7 cellular contexts compared by ENCODE assay signal in genomic region chr7:100555153-100555552, GRCh38. TPM values are rescaled to one million over a fixed set of nuclear protein-coding genes. Genes with fewer than 3 reads are reported as not detected.
DNase-seq lines count a peak whose midpoint lies in the region; ATAC-seq and TF ChIP-seq lines count a peak whose summit lies in the region.
"Not testable (repeated sequence)": the region's sequence is repeated elsewhere in the genome, so short reads cannot be mapped to it uniquely, and the experiment has no call there.
"Had no signal": no experiment of that assay in that cellular context is flagged by ENCODE, and none has a peak within 500 bp of the region (broad histone marks: within the 10 kb centered on the region; RNA-seq: fewer than 3 reads in every experiment).

No MANE protein-coding gene starts in this region.

- not testable (repeated sequence) for H3K4me2 ChIP-seq in osteoblast (ENCODE audit: insufficient read depth, low read length)

- H3K4me1 ChIP-seq in CD4-positive, alpha-beta memory T cell (ENCODE audit: insufficient read depth, low read length) = peaks cover 19% of the 10 kb centered on the region
- H3K4me1 ChIP-seq in osteoblast (ENCODE audit: insufficient read depth, low read length) = peaks cover 12% of the 10 kb centered on the region

- H3K36me3 Mint-ChIP-seq in CD4-positive, alpha-beta memory T cell = peaks cover 38 to 62% of the 10 kb centered on the region in 2 donors
- H3K36me3 Mint-ChIP-seq in T-helper 17 cell (ENCODE audit: low read depth) = not testable (repeated sequence)
- peaks cover 92% of the 10 kb centered on the region for H3K36me3 Mint-ChIP-seq in activated T-cell treated with anti-CD3 and anti-CD28 coated beads, Interleukin-2, amount 50 U/mL, for 24 hours (ENCODE audit: low read depth)
- peaks cover 22% of the 10 kb centered on the region for H3K36me3 Mint-ChIP-seq in activated naive CD8-positive, alpha-beta T cell treated with anti-CD3 and anti-CD28 coated beads for 36 hours

- peaks cover 44% of the 10 kb centered on the region for H3K36me3 ChIP-seq in CD4-positive, alpha-beta memory T cell (ENCODE audit: insufficient read depth, low read length)
- H3K36me3 ChIP-seq in osteoblast (ENCODE audit: insufficient read depth, low read length) = peaks cover 16% of the 10 kb centered on the region

- peaks cover 13 to 32% (median 19%) of the 10 kb centered on the region in 4 donors for H3K4me1 Mint-ChIP-seq in CD4-positive, alpha-beta memory T cell
- H3K4me1 Mint-ChIP-seq in T-helper 17 cell = peaks cover 15% of the 10 kb centered on the region
- peaks cover 31% of the 10 kb centered on the region for H3K4me1 Mint-ChIP-seq in activated T-cell treated with anti-CD3 and anti-CD28 coated beads, Interleukin-2, amount 50 U/mL, for 24 hours (ENCODE audit: low read depth)
- H3K4me1 Mint-ChIP-seq in activated naive CD8-positive, alpha-beta T cell treated with anti-CD3 and anti-CD28 coated beads for 36 hours = peaks cover 16% of the 10 kb centered on the region

- not testable (repeated sequence) for H3K9me3 Mint-ChIP-seq in CD4-positive, alpha-beta memory T cell; activated T-cell treated with anti-CD3 and anti-CD28 coated beads, Interleukin-2, amount 50 U/mL, for 24 hours; activated naive CD8-positive, alpha-beta T cell treated with anti-CD3 and anti-CD28 coated beads for 36 hours

- intact Hi-C loops in CD4-positive, alpha-beta memory T cell (cut with micrococcal nuclease) = not testable (repeated sequence)

- H3K27me3 ChIP-seq in CD4-positive, alpha-beta memory T cell (ENCODE audit: insufficient read depth, low read length); osteoblast (ENCODE audit: insufficient read depth, low read length): not testable (repeated sequence)

- not testable (repeated sequence) for H3K9me3 ChIP-seq in CD4-positive, alpha-beta memory T cell (ENCODE audit: control insufficient read depth in 1 of 2, low read length in 2 of 2); T-helper 17 cell (ENCODE audit: control insufficient read depth, low read length, poor library complexity, severe bottlenecking); osteoblast (ENCODE audit: low read depth, low read length)

- CTCF ChIA-PET in CD4-positive, alpha-beta memory T cell (lab: Charles Lee; ENCODE audit: partially characterized antibody) = interaction anchor here (0.6 to 13.2 kb wide), 12 partner anchors 10 to 151 kb away, joined by 3 to 254 read pairs (median 4); partner anchors contain the start of genes AGFG2 and POP7

- not testable (repeated sequence) for H3K4me3 ChIP-seq in CD4-positive, alpha-beta memory T cell (ENCODE audit: low read length in 2 of 2); osteoblast (ENCODE audit: insufficient read depth, low read length)

- H3K27ac Mint-ChIP-seq in CD4-positive, alpha-beta memory T cell = peak overlapping the region in 4 of 7 donors; percentile 37 to 82 (median 52)
- H3K27ac Mint-ChIP-seq in T-helper 17 cell = peak overlapping the region; percentile 68
- H3K27ac Mint-ChIP-seq in activated T-cell treated with anti-CD3 and anti-CD28 coated beads, Interleukin-2, amount 50 U/mL, for 24 hours = peak overlapping the region; percentile 89
- H3K27ac Mint-ChIP-seq in activated naive CD8-positive, alpha-beta T cell treated with anti-CD3 and anti-CD28 coated beads for 36 hours = peak overlapping the region; percentile 72

- not testable (repeated sequence) for H3K27ac ChIP-seq in CD4-positive, alpha-beta memory T cell (ENCODE audit: low read depth, low read length); osteoblast (ENCODE audit: low read depth, low read length)
- peak overlapping the region; percentile 24 for H3K27ac ChIP-seq in epithelial cell of prostate

- not testable (repeated sequence) for H2AFZ ChIP-seq in osteoblast (ENCODE audit: low read length)

- not testable (repeated sequence) for ATAC-seq in T-helper 17 cell

- H4K20me1 ChIP-seq in osteoblast (ENCODE audit: insufficient read depth, low read length) = not testable (repeated sequence)

- POLR2A ChIA-PET in CD4-positive, alpha-beta memory T cell (lab: Charles Lee; ENCODE audit: partially characterized antibody) = interaction anchor here (0.8 to 2.9 kb wide), 8 partner anchors 12 to 139 kb away, joined by 3 to 17 read pairs (median 4); partner anchors contain the start of genes AGFG2, FBXO24, GIGYF1 and LRCH4

- not testable (repeated sequence) for TF ChIP-seq CTCF in osteoblast (IDR thresholded peaks at IDR 0.05; ENCODE audit: extremely low read depth, low read depth, low read length)

- H3K4me3 Mint-ChIP-seq in CD4-positive, alpha-beta memory T cell; T-helper 17 cell; activated T-cell treated with anti-CD3 and anti-CD28 coated beads, Interleukin-2, amount 50 U/mL, for 24 hours; activated naive CD8-positive, alpha-beta T cell treated with anti-CD3 and anti-CD28 coated beads for 36 hours: not testable (repeated sequence)

- H3K27me3 Mint-ChIP-seq in CD4-positive, alpha-beta memory T cell; T-helper 17 cell; activated T-cell treated with anti-CD3 and anti-CD28 coated beads, Interleukin-2, amount 50 U/mL, for 24 hours; activated naive CD8-positive, alpha-beta T cell treated with anti-CD3 and anti-CD28 coated beads for 36 hours: not testable (repeated sequence)

- not testable (repeated sequence) for DNase-seq in CD4-positive, alpha-beta memory T cell; T-helper 17 cell; activated T-cell treated with anti-CD3 and anti-CD28 coated beads, Interleukin-2, amount 50 U/mL, for 24 hours; activated naive CD8-positive, alpha-beta T cell treated with anti-CD3 and anti-CD28 coated beads for 36 hours; epithelial cell of prostate (ENCODE audit: low read depth, low spot score)
- peak; percentile 8 for DNase-seq in osteoblast (ENCODE audit: insufficient read length, low spot score, missing footprints)

- H3K79me2 ChIP-seq in osteoblast (ENCODE audit: insufficient read depth, low read length) = not testable (repeated sequence)

RNA-seq across cellular contexts. Expression of gene AGFG2, which starts 16.1 kb away (rescaled TPM):
- 10 to 100 TPM; 56.6 to 58.3 TPM for total RNA-seq in CD4-positive, alpha-beta memory T cell
- 10 to 100 TPM; 19.7 to 35.6 TPM for polyA plus RNA-seq in CD4-positive, alpha-beta memory T cell
- total RNA-seq in T-helper 17 cell (10 to 100 TPM; 33.1 to 45.9 TPM), osteoblast (6.5 and 9.4 TPM in 2 replicates)
- total RNA-seq in activated naive CD8-positive, alpha-beta T cell treated with anti-CD3 and anti-CD28 coated beads for 36 hours = 10 to 100 TPM; 52.4 to 55.4 TPM

RNA-seq across cellular contexts. Expression of gene SAP25, which starts 18.5 kb away (rescaled TPM):
- total RNA-seq in CD4-positive, alpha-beta memory T cell = 100 to 1,000 TPM; 119 to 126 TPM
- under 1 TPM in 1 of 2 donors, not detected in 1; 0.72 TPM for polyA plus RNA-seq in CD4-positive, alpha-beta memory T cell
- total RNA-seq in T-helper 17 cell = 10 to 100 TPM; 33.1 to 43.1 TPM
- 1 to 10 TPM; 4.4 to 6.0 TPM for total RNA-seq in activated naive CD8-positive, alpha-beta T cell treated with anti-CD3 and anti-CD28 coated beads for 36 hours
- total RNA-seq in osteoblast = not detected in 2 replicates
- total RNA-seq: IMR-90 had no signal

RNA-seq across cellular contexts. Expression of gene LRCH4, which starts 30.8 kb away (rescaled TPM):
- 100 to 1,000 TPM; 392 to 412 TPM for total RNA-seq in CD4-positive, alpha-beta memory T cell
- 100 to 1,000 TPM; 119 to 167 TPM for polyA plus RNA-seq in CD4-positive, alpha-beta memory T cell
- total RNA-seq in T-helper 17 cell (100 to 1,000 TPM; 284 to 305 TPM), osteoblast (14.5 and 18.0 TPM in 2 replicates)
- 10 to 100 TPM; 65.6 to 68.1 TPM for total RNA-seq in activated naive CD8-positive, alpha-beta T cell treated with anti-CD3 and anti-CD28 coated beads for 36 hours

RNA-seq across cellular contexts. Expression of gene FBXO24, which starts 31.0 kb away (rescaled TPM):
- 1 to 10 TPM; 1.6 to 2.1 TPM for total RNA-seq in CD4-positive, alpha-beta memory T cell
- polyA plus RNA-seq in CD4-positive, alpha-beta memory T cell = under 1 TPM; 0.36 to 0.77 TPM
- total RNA-seq in T-helper 17 cell (under 1 TPM; 0.31 to 0.70 TPM), osteoblast (under 0.01 and 0.36 TPM in 2 replicates)
- under 1 TPM; 0.54 to 0.80 TPM for total RNA-seq in activated naive CD8-positive, alpha-beta T cell treated with anti-CD3 and anti-CD28 coated beads for 36 hours

RNA-seq across cellular contexts. Expression of gene PCOLCE, which starts 47.0 kb away (rescaled TPM):
- 10 to 100 TPM in 1 of 2 experiments, 1 to 10 TPM in 1; 7.2 to 10.6 TPM for total RNA-seq in CD4-positive, alpha-beta memory T cell
- 1 to 10 TPM; 1.3 to 1.6 TPM for polyA plus RNA-seq in CD4-positive, alpha-beta memory T cell
- total RNA-seq in T-helper 17 cell = 10 to 100 TPM; 12.6 to 14.7 TPM
- 1 to 10 TPM; 4.0 TPM for total RNA-seq in activated naive CD8-positive, alpha-beta T cell treated with anti-CD3 and anti-CD28 coated beads for 36 hours
- 231 and 259 TPM in 2 replicates for total RNA-seq in osteoblast

Comparison
In these comparisons a context has a peak if more than half of its experiments do, and no peak if none do; other contexts are left out.
1. RNA of gene SAP25, which starts 18.5 kb away (total RNA-seq): 119 to 126 TPM in CD4-positive, alpha-beta memory T cell and 33.1 to 43.1 TPM in T-helper 17 cell; 4.4 to 6.0 TPM in activated naive CD8-positive, alpha-beta T cell treated with anti-CD3 and anti-CD28 coated beads for 36 hours and not detected in osteoblast; every median in the first group is over 4 times any median in the second.
2. RNA of gene LRCH4, which starts 30.8 kb away (total RNA-seq): 392 to 412 TPM in CD4-positive, alpha-beta memory T cell and 284 to 305 TPM in T-helper 17 cell; 65.6 to 68.1 TPM in activated naive CD8-positive, alpha-beta T cell treated with anti-CD3 and anti-CD28 coated beads for 36 hours and 14.5 to 18.0 TPM in osteoblast; every median in the first group is over 4 times any median in the second.
3. Peak in every context shown above with its lines, with median percentiles within 50 percentile points of each other: H3K27ac Mint-ChIP-seq.